In genomic region chrX:103211012-103211715, GRCh38 we compare ENCODE assay signal across 8 cellular contexts.
DNase-seq lines count a peak whose midpoint lies in the region; ATAC-seq and TF ChIP-seq lines count a peak whose summit lies in the region.

No MANE protein-coding gene starts in this region.

- no peak overlapping the region for H2AFZ ChIP-seq in OCI-LY1 (ENCODE audit: low read length)

- no peak overlapping the region for H3K4me2 ChIP-seq in OCI-LY1 (ENCODE audit: low read length)

- H3K79me2 ChIP-seq in OCI-LY1 (ENCODE audit: insufficient read depth, low read length): no peaks in the 10 kb centered on the region

- no peak overlapping the region for H3K4me3 ChIP-seq in OCI-LY1 (ENCODE audit: low read depth, low read length, poor library complexity, severe bottlenecking)
- H3K4me3 ChIP-seq in adipocyte (ENCODE audit: low read length): no peak overlapping the region

- H4K20me1 ChIP-seq in OCI-LY1 (ENCODE audit: insufficient read depth, low read length): no peaks in the 10 kb centered on the region

- H3K4me1 ChIP-seq in OCI-LY1 (ENCODE audit: insufficient read depth, low read length, severe bottlenecking): no peaks in the 10 kb centered on the region
- H3K4me1 ChIP-seq in adipocyte (ENCODE audit: control insufficient read depth, insufficient read depth, low read length): no peaks in the 10 kb centered on the region

- no peaks in the 10 kb centered on the region for H3F3A ChIP-seq in OCI-LY1 (ENCODE audit: insufficient read depth, low read length)

- H3K9ac ChIP-seq in OCI-LY1 (ENCODE audit: low read length) (no peak overlapping the region), adipocyte (ENCODE audit: low read length) (no peak overlapping the region)

- H3K9me3 ChIP-seq in OCI-LY1 (ENCODE audit: low read length) (no peaks in the 10 kb centered on the region), adipocyte (ENCODE audit: control insufficient read depth, low read length) (peaks cover 6% of the 10 kb centered on the region)

- ATAC-seq in HG02642 (IDR thresholded peaks at IDR 0.05; ENCODE audit: poor library complexity, unreplicated experiment) (no peak), GM21367 (IDR thresholded peaks at IDR 0.05; ENCODE audit: unreplicated experiment) (no peak)

- no peaks in the 10 kb centered on the region for H3K36me3 ChIP-seq in OCI-LY1 (ENCODE audit: insufficient read depth, low read length)
- no peaks in the 10 kb centered on the region for H3K36me3 ChIP-seq in adipocyte (ENCODE audit: control insufficient read depth, insufficient read depth, low read length, severe bottlenecking)

- DNase-seq in DMS53 treated with DMSO at 0.1 percent for 48 hours (lab: John Stamatoyannopoulos, UW; ENCODE audit: unreplicated experiment) (peak; percentile 4), HCEC 1CT (peak; percentile 23), adipocyte (ENCODE audit: low read depth) (peak; percentile 81), hypothalamus (lab: John Stamatoyannopoulos, UW) (peak in 28 of 51 donors; percentile 0 to 50 (median 10))
- DNase-seq in stimulated activated CD4-positive, alpha-beta T cell treated with anti-CD3 and anti-CD28 coated beads, Interleukin-1b, Interleukin-23, amount 100 ng/mL, for 48 hours: peak; percentile 12

- TF ChIP-seq CTCF in OCI-LY1 (IDR thresholded peaks at IDR 0.05; ENCODE audit: low read length): peak; percentile 43; the same call in 1 of the 2 replicates

- H3K27me3 ChIP-seq in OCI-LY1 (ENCODE audit: insufficient read depth, low read length): no peaks in the 10 kb centered on the region
- peaks cover 6% of the 10 kb centered on the region for H3K27me3 ChIP-seq in adipocyte (replicated peaks; ENCODE audit: control insufficient read depth, insufficient read depth, low read length)

- no peaks in the 10 kb centered on the region for H3K9me2 ChIP-seq in OCI-LY1 (ENCODE audit: low read depth, low read length)

- no peak overlapping the region for H3K27ac ChIP-seq in OCI-LY1 (ENCODE audit: low read depth, low read length, poor library complexity, severe bottlenecking)

Comparison
In these comparisons a context has a peak if more than half of its experiments do, and no peak if none do; other contexts are left out.
1. DNase-seq: peak in every context shown above with its lines; median percentile 81 in adipocyte; 23 in HCEC 1CT; 12 in stimulated activated CD4-positive, alpha-beta T cell treated with anti-CD3 and anti-CD28 coated beads, Interleukin-1b, Interleukin-23, amount 100 ng/mL, for 48 hours; 10 in hypothalamus; 4 in DMS53 treated with DMSO at 0.1 percent for 48 hours.